Comparison of ENCODE assay signal across 1 cellular context in genomic region chr22:26399288-26399687, GRCh38.
TF ChIP-seq lines count a peak whose summit lies in the region.

No MANE protein-coding gene starts in this region.

TF ChIP-seq in IMR-90, 13 proteins besides CTCF, POLR2A, EP300 and RAD21 (continued from another document):
- TF ChIP-seq USF2 (IDR thresholded peaks at IDR 0.05; ENCODE audit: low read depth, low read length): peak; percentile 92
TF ChIP-seq in IMR-90: peak in this region for 1.
